In genomic region chr6:159080217-159080976, GRCh38 we compare ENCODE assay signal across 15 cellular contexts. TPM values are rescaled to one million over a fixed set of nuclear protein-coding genes. Genes with fewer than 3 reads are reported as not detected.
DNase-seq lines count a peak whose midpoint lies in the region; ATAC-seq lines count a peak whose summit lies in the region.
"Had no signal": no experiment of that assay in that cellular context is flagged by ENCODE, and none has a peak within 500 bp of the region (broad histone marks: within the 10 kb centered on the region; RNA-seq: fewer than 3 reads in every experiment).

No MANE protein-coding gene starts in this region.

- peaks cover 22% of the 10 kb centered on the region for H3K4me1 ChIP-seq in CD4-positive, alpha-beta memory T cell (ENCODE audit: insufficient read depth, low read length)
- H3K4me1 ChIP-seq in mesenchymal stem cell (ENCODE audit: control insufficient read depth, insufficient read depth, low read depth, low read length): no peaks in the 10 kb centered on the region
- H3K4me1 ChIP-seq: adrenal gland, BE2C had no signal

- H3K23ac ChIP-seq in mesenchymal stem cell (ENCODE audit: low read length in 2 of 2): no peak overlapping the region

- peaks cover 18 to 43% (median 29%) of the 10 kb centered on the region in 4 donors for H3K4me1 Mint-ChIP-seq in CD4-positive, alpha-beta memory T cell

- H4K91ac ChIP-seq in mesenchymal stem cell (ENCODE audit: low read length): no peak overlapping the region

- H3K14ac ChIP-seq in mesenchymal stem cell (ENCODE audit: low read length in 2 of 2): no peak overlapping the region

- no peak overlapping the region for H3K4ac ChIP-seq in mesenchymal stem cell (ENCODE audit: low read depth in 1 of 2, low read length in 2 of 2)

- peak; percentile 66 for ATAC-seq in GM19035 (IDR thresholded peaks at IDR 0.05; ENCODE audit: unreplicated experiment)
- no peak for ATAC-seq in GM19397 (IDR thresholded peaks at IDR 0.05; ENCODE audit: unreplicated experiment)

- H4K8ac ChIP-seq in mesenchymal stem cell (ENCODE audit: low read length): no peak overlapping the region

- 78% methylated on average over 3 of the region's 4 CpGs for WGBS in mesenchymal stem cell

- H2AFZ ChIP-seq in mesenchymal stem cell (ENCODE audit: low read depth, low read length): no peak overlapping the region

- no peak for DNase-seq in CD4-positive, alpha-beta memory T cell
- peak; percentile 37 for DNase-seq in NAMALWA (ENCODE audit: low spot score)
- DNase-seq in mesenchymal stem cell: no peak
- no peak for DNase-seq in foreskin melanocyte
- no peak for DNase-seq in AG08395 (ENCODE audit: low spot score)
- no peak for DNase-seq in stimulated activated CD4-positive, alpha-beta T cell treated with anti-CD3 and anti-CD28 coated beads, Interleukin-1b, Interleukin-23, amount 100 ng/mL, for 48 hours
- DNase-seq: activated CD4-positive, CD25-positive, alpha-beta regulatory T cell; BE2C; GOT3; NCI-H1694; NCI-H774; stimulated activated naive CD4-positive, alpha-beta T cell treated with Interleukin-2 at 50 U/mL for 16 hours had no signal

- no peak overlapping the region for H3K4me3 ChIP-seq in CD4-positive, alpha-beta memory T cell (ENCODE audit: low read length in 2 of 2)
- H3K4me3 ChIP-seq in mesenchymal stem cell (ENCODE audit: insufficient read depth in 1 of 2, low read depth in 1 of 2, low read length in 2 of 2): no peak overlapping the region
- H3K4me3 ChIP-seq: adrenal gland had no signal

- peak overlapping the region; percentile 15 for H2BK120ac ChIP-seq in mesenchymal stem cell (ENCODE audit: low read depth, low read length)

- H2AK5ac ChIP-seq in mesenchymal stem cell (ENCODE audit: low read length, severe bottlenecking): no peak overlapping the region

- H3K4me3 Mint-ChIP-seq in CD4-positive, alpha-beta memory T cell: peak overlapping the region in 1 of 8 donors; percentile 33

- no peak overlapping the region for H3K9ac ChIP-seq in mesenchymal stem cell (ENCODE audit: low read length)

- no peak overlapping the region for H3K4me2 ChIP-seq in mesenchymal stem cell (ENCODE audit: low read length, poor library complexity, severe bottlenecking)

- peak overlapping the region in 4 of 7 donors; percentile 4 to 62 (median 24) for H3K27ac Mint-ChIP-seq in CD4-positive, alpha-beta memory T cell

- no peaks in the 10 kb centered on the region for H3K27me3 Mint-ChIP-seq in CD4-positive, alpha-beta memory T cell

- peaks cover 0 to 3% (median 0%) of the 10 kb centered on the region in 8 donors for H3K9me3 Mint-ChIP-seq in CD4-positive, alpha-beta memory T cell

- H3K36me3 ChIP-seq in CD4-positive, alpha-beta memory T cell (ENCODE audit: insufficient read depth, low read length): no peaks in the 10 kb centered on the region
- H3K36me3 ChIP-seq in mesenchymal stem cell (ENCODE audit: control insufficient read depth in 1 of 2, insufficient read depth in 2 of 2, low read depth in 1 of 2, low read length in 2 of 2): no peaks in the 10 kb centered on the region
- H3K36me3 ChIP-seq: adrenal gland, BE2C had no signal

- H3K27ac ChIP-seq in CD4-positive, alpha-beta memory T cell (ENCODE audit: low read depth, low read length): no peak overlapping the region
- H3K27ac ChIP-seq in mesenchymal stem cell (ENCODE audit: low read length, poor library complexity, severe bottlenecking): no peak overlapping the region
- H3K27ac ChIP-seq: adrenal gland had no signal

- no peak overlapping the region for H2BK12ac ChIP-seq in mesenchymal stem cell (ENCODE audit: low read length in 2 of 2)

- POLR2A ChIA-PET in CD4-positive, alpha-beta memory T cell (lab: Charles Lee; ENCODE audit: partially characterized antibody): interaction anchor here (1.0 to 2.1 kb wide), 7 partner anchors 9 to 41 kb away, joined by 3 to 17 read pairs (median 7); partner anchors contain the start of gene TAGAP

- intact Hi-C loops in CD4-positive, alpha-beta memory T cell (cut with micrococcal nuclease): no loop called here

- H3K36me3 Mint-ChIP-seq in CD4-positive, alpha-beta memory T cell: no peaks in the 10 kb centered on the region

- H2BK5ac ChIP-seq in mesenchymal stem cell (ENCODE audit: low read depth, low read length, poor library complexity, severe bottlenecking): no peak overlapping the region

- H3K27me3 ChIP-seq in CD4-positive, alpha-beta memory T cell (ENCODE audit: insufficient read depth, low read length): no peaks in the 10 kb centered on the region
- H3K27me3 ChIP-seq in mesenchymal stem cell (ENCODE audit: control insufficient read depth in 1 of 2, insufficient read depth in 1 of 2, low read length in 2 of 2): peaks cover 7 to 32% of the 10 kb centered on the region in 2 experiments
- H3K27me3 ChIP-seq: adrenal gland had no signal

- H2BK15ac ChIP-seq in mesenchymal stem cell (ENCODE audit: low read depth, poor library complexity, severe bottlenecking): no peak overlapping the region

- no peak overlapping the region for H3K18ac ChIP-seq in mesenchymal stem cell (ENCODE audit: low read depth in 1 of 2, low read length in 2 of 2)

- no peaks in the 10 kb centered on the region for H3K79me1 ChIP-seq in mesenchymal stem cell (replicated peaks; ENCODE audit: low read length, poor library complexity, severe bottlenecking)

- no peaks in the 10 kb centered on the region for H3K9me3 ChIP-seq in CD4-positive, alpha-beta memory T cell (ENCODE audit: control insufficient read depth in 1 of 2, low read length in 2 of 2)
- no peaks in the 10 kb centered on the region for H3K9me3 ChIP-seq in mesenchymal stem cell (ENCODE audit: control insufficient read depth, low read length)
- H3K9me3 ChIP-seq: adrenal gland, BE2C had no signal

- CTCF ChIA-PET in CD4-positive, alpha-beta memory T cell (lab: Charles Lee; ENCODE audit: partially characterized antibody): interaction anchor here (1.0 to 1.7 kb wide), 6 partner anchors 16 to 80 kb away, joined by 3 to 11 read pairs (median 4); partner anchors contain the start of gene RSPH3

RNA-seq across cellular contexts. Expression of gene TAGAP, which starts 35.6 kb away (rescaled TPM):
- 100 to 1,000 TPM; 160 to 161 TPM for total RNA-seq in CD4-positive, alpha-beta memory T cell
- polyA plus RNA-seq in CD4-positive, alpha-beta memory T cell: 100 to 1,000 TPM; 215 to 276 TPM
- polyA plus RNA-seq in mesenchymal stem cell (2013, experiment 1 of 2): 0.03 TPM
- not detected for polyA plus RNA-seq in mesenchymal stem cell (2013, experiment 2 of 2)
